In genomic region chrX:1392376-1393130, GRCh38 we compare ENCODE assay signal across 1 cellular context.
TF ChIP-seq lines count a peak whose summit lies in the region.

No MANE protein-coding gene starts in this region.

TF ChIP-seq in K562, 482 proteins besides CTCF, POLR2A, EP300 and RAD21 (continued from another document and continues in another):
- TF ChIP-seq ZSCAN29 (IDR thresholded peaks at IDR 0.05) (no peak), ZNF324 (CRISPR knock-in tag; IDR thresholded peaks at IDR 0.05) (no peak), MXD1 (CRISPR knock-in tag; IDR thresholded peaks at IDR 0.05; ENCODE audit: borderline replicate concordance, poor library complexity, severe bottlenecking) (peak; percentile 39), NFRKB (IDR thresholded peaks at IDR 0.05; ENCODE audit: low read depth) (no peak), ETV6 (IDR thresholded peaks at IDR 0.05; ENCODE audit: borderline replicate concordance in 1 of 2, low read depth in 2 of 2, low read length in 1 of 2) (no peak), ETV6 (CRISPR knock-in tag; IDR thresholded peaks at IDR 0.05; ENCODE audit: borderline replicate concordance) (no peak), CREB1 (IDR thresholded peaks at IDR 0.05) (no peak), CREB1 (CRISPR knock-in tag; IDR thresholded peaks at IDR 0.05) (no peak), ZNF561 (CRISPR knock-in tag; conservative IDR thresholded peaks at IDR 0.05) (no peak), ZBTB40 (IDR thresholded peaks at IDR 0.05) (no peak), ZBTB40 (CRISPR knock-in tag; IDR thresholded peaks at IDR 0.05) (no peak), TCF7 (IDR thresholded peaks at IDR 0.05; ENCODE audit: borderline replicate concordance) (no peak), U2AF1 (optimal IDR thresholded peaks at IDR 0.05; ENCODE audit: low read depth, low read length) (no peak), POLR2G (IDR thresholded peaks at IDR 0.05; ENCODE audit: low read depth, low read length) (peak; percentile 78), CUX1 (CRISPR knock-in tag; IDR thresholded peaks at IDR 0.05) (peak; percentile 42; the same call in 1 of the 2 replicates), KAT7 (CRISPR knock-in tag; IDR thresholded peaks at IDR 0.05; ENCODE audit: borderline replicate concordance) (no peak), KLF13 (tag; IDR thresholded peaks at IDR 0.05; ENCODE audit: borderline replicate concordance, low read depth) (0 out of 2 replicates have a peak, but pooled peaks have one; percentile 32), AFF1 (IDR thresholded peaks at IDR 0.05; ENCODE audit: low read depth in 1 of 2, partially characterized antibody in 2 of 2) (peak in 1 of 2 experiments; percentile 89), ELK3 (CRISPR knock-in tag; IDR thresholded peaks at IDR 0.05) (no peak), KAT2B (IDR thresholded peaks at IDR 0.05; ENCODE audit: low read depth, low read length) (no peak), ZBTB5 (IDR thresholded peaks at IDR 0.05) (no peak), EZH2 (IDR thresholded peaks at IDR 0.05; ENCODE audit: borderline replicate concordance, low read depth, low read length) (no peak), TCF15 (CRISPR knock-in tag; IDR thresholded peaks at IDR 0.05) (peak; percentile 87; the same call in 1 of the 2 replicates), TAL1 (IDR thresholded peaks at IDR 0.05) (no peak), NFE2 (IDR thresholded peaks at IDR 0.05; ENCODE audit: low read depth) (no peak), HOMEZ (CRISPR knock-in tag; IDR thresholded peaks at IDR 0.05) (peak; percentile 89; the same call in 1 of the 2 replicates), CSDE1 (IDR thresholded peaks at IDR 0.05) (no peak), RUNX1 (IDR thresholded peaks at IDR 0.05; ENCODE audit: low read depth) (no peak), YBX1 (IDR thresholded peaks at IDR 0.05) (no peak), CHD1 (IDR thresholded peaks at IDR 0.05; ENCODE audit: low read length) (peak; percentile 58)
